In the genomic region with DNA sequence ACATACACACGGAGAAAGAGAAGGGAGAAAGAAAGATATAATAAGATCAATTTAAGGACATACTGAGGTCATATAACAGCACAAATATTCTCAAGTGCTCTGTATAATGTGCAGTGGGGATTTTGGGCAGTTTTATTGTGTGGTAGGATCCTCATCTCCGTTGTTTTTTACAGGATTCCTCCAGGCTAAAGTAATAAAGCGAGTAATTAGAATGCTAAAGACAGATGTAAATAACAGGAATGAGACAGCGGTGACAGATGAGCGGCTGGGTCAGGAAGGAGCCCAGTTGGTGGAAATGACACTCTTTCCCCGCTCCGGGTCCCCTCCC, we compare ENCODE assay signal across 9 cellular contexts. TPM values are rescaled to one million over a fixed set of nuclear protein-coding genes. Genes with fewer than 3 reads are reported as not detected.
DNase-seq lines count a peak whose midpoint lies in the region; ATAC-seq and TF ChIP-seq lines count a peak whose summit lies in the region.
"Had no signal": no experiment of that assay in that cellular context is flagged by ENCODE, and none has a peak within 500 bp of the region (broad histone marks: within the 10 kb centered on the region; RNA-seq: fewer than 3 reads in every experiment).

No MANE protein-coding gene starts in this region.

- no peak for TF ChIP-seq POLR2A in stomach (IDR thresholded peaks at IDR 0.05)

- H3K4me3 Mint-ChIP-seq in T-helper 1 cell treated with Interleukin-12 subunit alpha and Interleukin-12 subunit beta and Interleukin-4 antibody, amounts not matched to agents 30 μg/mL and 1 μg/mL, for 36 hours = peak overlapping the region; percentile 82
- peak overlapping the region; percentile 51 for H3K4me3 Mint-ChIP-seq in activated naive CD8-positive, alpha-beta T cell treated with anti-CD3 and anti-CD28 coated beads, Interleukin-2, amount 50 U/mL, for 24 hours

- TF ChIP-seq CTCF in kidney epithelial cell (IDR thresholded peaks at IDR 0.05; ENCODE audit: insufficient read depth, low read length, poor library complexity, severe bottlenecking) = no peak
- TF ChIP-seq CTCF in stomach (IDR thresholded peaks at IDR 0.05) = no peak
- no peak for TF ChIP-seq CTCF in GM10248 (IDR thresholded peaks at IDR 0.05; ENCODE audit: control extremely low read depth, extremely low read depth, low read depth, missing control alignments)

- DNase-seq in T-helper 1 cell (no peak), kidney epithelial cell (ENCODE audit: low read depth) (no peak), stomach (no peak), LoVo (ENCODE audit: low spot score) (no peak), GM10248 (ENCODE audit: extremely low spot score) (no peak), T-helper 9 cell (no peak)
- DNase-seq in activated naive CD8-positive, alpha-beta T cell treated with anti-CD3 and anti-CD28 coated beads, Interleukin-2, amount 50 U/mL, for 24 hours = no peak

- H3K4me1 ChIP-seq in stomach = peaks cover 6 to 20% (median 17%) of the 10 kb centered on the region in 4 donors

- CTCF ChIA-PET in GM10248 (lab: Yijun Ruan, JAX) = no interaction called here

- H3K9me3 ChIP-seq in stomach = no peaks in the 10 kb centered on the region

- no peak for TF ChIP-seq EP300 in stomach (IDR thresholded peaks at IDR 0.05)

- H3K36me3 Mint-ChIP-seq in T-helper 1 cell treated with Interleukin-12 subunit alpha and Interleukin-12 subunit beta and Interleukin-4 antibody, amounts not matched to agents 30 μg/mL and 1 μg/mL, for 36 hours (ENCODE audit: low read depth) = peaks cover 1% of the 10 kb centered on the region
- H3K36me3 Mint-ChIP-seq in activated naive CD8-positive, alpha-beta T cell treated with anti-CD3 and anti-CD28 coated beads, Interleukin-2, amount 50 U/mL, for 24 hours (ENCODE audit: low read depth) = no peaks in the 10 kb centered on the region

- intact Hi-C loops in stomach (cut with DNase I; ENCODE audit: low total_unique reads) = no loop called here

- H3K27ac ChIP-seq in stomach = no peak overlapping the region

- no peak for ATAC-seq in activated naive CD8-positive, alpha-beta T cell treated with anti-CD3 and anti-CD28 coated beads, Interleukin-2, amount 50 U/mL, for 24 hours

- H3K27ac Mint-ChIP-seq in T-helper 1 cell treated with Interleukin-12 subunit alpha and Interleukin-12 subunit beta and Interleukin-4 antibody, amounts not matched to agents 30 μg/mL and 1 μg/mL, for 36 hours = no peak overlapping the region
- H3K27ac Mint-ChIP-seq in activated naive CD8-positive, alpha-beta T cell treated with anti-CD3 and anti-CD28 coated beads, Interleukin-2, amount 50 U/mL, for 24 hours = no peak overlapping the region

- POLR2A ChIA-PET in GM10248 (lab: Yijun Ruan, JAX) = no interaction called here

- peak overlapping the region; percentile 30 for H3K4me3 ChIP-seq in kidney epithelial cell (ENCODE audit: low read depth, low read length)
- H3K4me3 ChIP-seq in stomach = peak overlapping the region; percentile 45 to 69 (median 53)

- no peaks in the 10 kb centered on the region for H3K36me3 ChIP-seq in kidney epithelial cell (ENCODE audit: control insufficient read depth, insufficient read depth, low read length)
- no peaks in the 10 kb centered on the region for H3K36me3 ChIP-seq in stomach

- WGBS in stomach, 5 donors = 3 to 8% (median 4%) methylated on average over 7 of the region's 7 CpGs

- H3K27me3 ChIP-seq in kidney epithelial cell (ENCODE audit: control insufficient read depth, insufficient read depth, low read length) = peaks cover 45% of the 10 kb centered on the region
- H3K27me3 ChIP-seq in stomach = peaks cover under 1 to 86% (median 54%) of the 10 kb centered on the region in 3 donors

- H3K4me1 Mint-ChIP-seq in T-helper 1 cell treated with Interleukin-12 subunit alpha and Interleukin-12 subunit beta and Interleukin-4 antibody, amounts not matched to agents 30 μg/mL and 1 μg/mL, for 36 hours (ENCODE audit: low read depth) = peaks cover 5% of the 10 kb centered on the region
- peaks cover 10% of the 10 kb centered on the region for H3K4me1 Mint-ChIP-seq in activated naive CD8-positive, alpha-beta T cell treated with anti-CD3 and anti-CD28 coated beads, Interleukin-2, amount 50 U/mL, for 24 hours

- peaks cover 73% of the 10 kb centered on the region for H3K27me3 Mint-ChIP-seq in T-helper 1 cell treated with Interleukin-12 subunit alpha and Interleukin-12 subunit beta and Interleukin-4 antibody, amounts not matched to agents 30 μg/mL and 1 μg/mL, for 36 hours (ENCODE audit: low read depth)
- H3K27me3 Mint-ChIP-seq in activated naive CD8-positive, alpha-beta T cell treated with anti-CD3 and anti-CD28 coated beads, Interleukin-2, amount 50 U/mL, for 24 hours = peaks cover 64% of the 10 kb centered on the region

- no peaks in the 10 kb centered on the region for H3K9me3 Mint-ChIP-seq in T-helper 1 cell treated with Interleukin-12 subunit alpha and Interleukin-12 subunit beta and Interleukin-4 antibody, amounts not matched to agents 30 μg/mL and 1 μg/mL, for 36 hours
- no peaks in the 10 kb centered on the region for H3K9me3 Mint-ChIP-seq in activated naive CD8-positive, alpha-beta T cell treated with anti-CD3 and anti-CD28 coated beads, Interleukin-2, amount 50 U/mL, for 24 hours

RNA-seq across cellular contexts. Expression of gene POU4F2, which starts 15.9 kb away (rescaled TPM):
- total RNA-seq in kidney epithelial cell (0.14 TPM in 1 of 2 replicates, not detected in the other), stomach (not detected)
- polyA plus RNA-seq in stomach = not detected
- total RNA-seq: SK-MEL-5 had no signal
